Comparison of ENCODE assay signal across 1 cellular context in genomic region chr17:14308965-14309879, GRCh38.
A peak's percentile ranks its signal among the peaks of the same experiment; 100 is the strongest.
TF ChIP-seq lines count a peak whose summit lies in the region.

No MANE protein-coding gene starts in this region.

TF ChIP-seq in HepG2, 621 proteins besides CTCF, POLR2A, EP300 and RAD21 (continued from another document and continues in another):
- no peak for TF ChIP-seq HMGXB3 (CRISPR knock-in tag; IDR thresholded peaks at IDR 0.05; ENCODE audit: borderline replicate concordance)
- no peak for TF ChIP-seq KAT2B (IDR thresholded peaks at IDR 0.05; ENCODE audit: borderline replicate concordance, low read depth, low read length)
- no peak for TF ChIP-seq ZNF24 (IDR thresholded peaks at IDR 0.05)
- TF ChIP-seq PCBP2 (optimal IDR thresholded peaks at IDR 0.05; ENCODE audit: low read depth, low read length, poor library complexity, severe bottlenecking) = no peak
- no peak for TF ChIP-seq ZNF282 (IDR thresholded peaks at IDR 0.05; ENCODE audit: partially characterized antibody)
- TF ChIP-seq SP1 (IDR thresholded peaks at IDR 0.05) = peak; percentile 41; the same call in 1 of the 2 replicates
- TF ChIP-seq SP1 (CRISPR knock-in tag; IDR thresholded peaks at IDR 0.05) = peak; percentile 93
- TF ChIP-seq CREM (IDR thresholded peaks at IDR 0.05) = 0 out of 2 replicates have a peak, but pooled peaks have one; percentile 39
- no peak for TF ChIP-seq CREM (CRISPR knock-in tag; IDR thresholded peaks at IDR 0.05)
- TF ChIP-seq ZNF614 (CRISPR knock-in tag; IDR thresholded peaks at IDR 0.05; ENCODE audit: borderline replicate concordance) = peak; percentile 66; the same call in 1 of the 2 replicates
- no peak for TF ChIP-seq TMF1 (CRISPR knock-in tag; IDR thresholded peaks at IDR 0.05; ENCODE audit: low read depth)
- TF ChIP-seq EED (CRISPR knock-in tag; IDR thresholded peaks at IDR 0.05) = peak; percentile 73; the same call in 1 of the 2 replicates
- no peak for TF ChIP-seq ZNF780A (CRISPR knock-in tag; IDR thresholded peaks at IDR 0.05)
- TF ChIP-seq ZNF550 (CRISPR knock-in tag; IDR thresholded peaks at IDR 0.05; ENCODE audit: borderline replicate concordance) = no peak
- TF ChIP-seq IKZF4 (CRISPR knock-in tag; IDR thresholded peaks at IDR 0.05; ENCODE audit: borderline replicate concordance, low read depth, not compliant biosample characterization) = peak; percentile 85
- TF ChIP-seq KLF15 (CRISPR knock-in tag; IDR thresholded peaks at IDR 0.05; ENCODE audit: borderline replicate concordance) = 0 out of 2 replicates have a peak, but pooled peaks have one; percentile 66
- no peak for TF ChIP-seq TERF1 (CRISPR knock-in tag; IDR thresholded peaks at IDR 0.05)
- TF ChIP-seq HMG20A (CRISPR knock-in tag; IDR thresholded peaks at IDR 0.05; ENCODE audit: borderline replicate concordance) = 0 out of 2 replicates have a peak, but pooled peaks have one; percentile 12
- no peak for TF ChIP-seq JUNB (CRISPR knock-in tag; IDR thresholded peaks at IDR 0.05; ENCODE audit: borderline replicate concordance)
- TF ChIP-seq NFKB2 (CRISPR knock-in tag; IDR thresholded peaks at IDR 0.05; ENCODE audit: borderline replicate concordance) = peak; percentile 83; the same call in 1 of the 2 replicates
- peak; percentile 93 for TF ChIP-seq MXD3 (CRISPR knock-in tag; IDR thresholded peaks at IDR 0.05)
- peak; percentile 89 for TF ChIP-seq TBX2 (CRISPR knock-in tag; IDR thresholded peaks at IDR 0.05; ENCODE audit: borderline replicate concordance)
- no peak for TF ChIP-seq ZNF468 (CRISPR knock-in tag; IDR thresholded peaks at IDR 0.05)
- TF ChIP-seq ZKSCAN1 (IDR thresholded peaks at IDR 0.05; ENCODE audit: low read length) = no peak
- peak; percentile 90 for TF ChIP-seq GABPB1 (CRISPR knock-in tag; IDR thresholded peaks at IDR 0.05)
- no peak for TF ChIP-seq ARID3A (IDR thresholded peaks at IDR 0.05; ENCODE audit: low read depth, low read length)
- no peak for TF ChIP-seq FUBP1 (CRISPR knock-in tag; IDR thresholded peaks at IDR 0.05; ENCODE audit: borderline replicate concordance)
- peak; percentile 79 for TF ChIP-seq TAF1 (CRISPR knock-in tag; IDR thresholded peaks at IDR 0.05)
- no peak for TF ChIP-seq ZFP62 (CRISPR knock-in tag; IDR thresholded peaks at IDR 0.05)
- TF ChIP-seq RARG (CRISPR knock-in tag; IDR thresholded peaks at IDR 0.05; ENCODE audit: low read depth) = no peak
- peak; percentile 49; the same call in 1 of the 2 replicates for TF ChIP-seq AHR (CRISPR knock-in tag; IDR thresholded peaks at IDR 0.05)
- TF ChIP-seq ZFP1 (CRISPR knock-in tag; IDR thresholded peaks at IDR 0.05) = no peak
- TF ChIP-seq CCAR2 (optimal IDR thresholded peaks at IDR 0.05; ENCODE audit: low read depth, low read length) = no peak
- TF ChIP-seq IKZF1 (IDR thresholded peaks at IDR 0.05) = no peak
- TF ChIP-seq NCOA1 (CRISPR knock-in tag; IDR thresholded peaks at IDR 0.05) = peak; percentile 84
- no peak for TF ChIP-seq ZNF773 (CRISPR knock-in tag; IDR thresholded peaks at IDR 0.05; ENCODE audit: borderline replicate concordance)
- TF ChIP-seq, protein P1, sequence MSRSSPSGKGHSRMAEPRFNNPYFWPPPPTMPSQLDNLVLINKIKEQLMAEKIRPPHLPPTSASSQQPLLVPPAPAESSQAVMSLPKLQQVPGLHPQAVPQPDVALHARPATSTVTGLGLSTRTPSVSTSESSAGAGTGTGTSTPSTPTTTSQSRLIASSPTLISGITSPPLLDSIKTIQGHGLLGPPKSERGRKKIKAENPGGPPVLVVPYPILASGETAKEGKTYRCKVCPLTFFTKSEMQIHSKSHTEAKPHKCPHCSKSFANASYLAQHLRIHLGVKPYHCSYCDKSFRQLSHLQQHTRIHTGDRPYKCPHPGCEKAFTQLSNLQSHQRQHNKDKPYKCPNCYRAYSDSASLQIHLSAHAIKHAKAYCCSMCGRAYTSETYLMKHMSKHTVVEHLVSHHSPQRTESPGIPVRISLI (CRISPR knock-in tag; IDR thresholded peaks at IDR 0.05; ENCODE audit: borderline replicate concordance) = no peak
- TF ChIP-seq TCF12 (IDR thresholded peaks at IDR 0.05) = no peak
- TF ChIP-seq TCF12 (CRISPR knock-in tag; IDR thresholded peaks at IDR 0.05) = peak; percentile 48; the same call in 1 of the 2 replicates
- TF ChIP-seq THAP9 (CRISPR knock-in tag; IDR thresholded peaks at IDR 0.05; ENCODE audit: borderline replicate concordance) = peak; percentile 81; the same call in 1 of the 2 replicates
- no peak for TF ChIP-seq ZNF570 (CRISPR knock-in tag; IDR thresholded peaks at IDR 0.05; ENCODE audit: borderline replicate concordance)
- TF ChIP-seq, protein P2, sequence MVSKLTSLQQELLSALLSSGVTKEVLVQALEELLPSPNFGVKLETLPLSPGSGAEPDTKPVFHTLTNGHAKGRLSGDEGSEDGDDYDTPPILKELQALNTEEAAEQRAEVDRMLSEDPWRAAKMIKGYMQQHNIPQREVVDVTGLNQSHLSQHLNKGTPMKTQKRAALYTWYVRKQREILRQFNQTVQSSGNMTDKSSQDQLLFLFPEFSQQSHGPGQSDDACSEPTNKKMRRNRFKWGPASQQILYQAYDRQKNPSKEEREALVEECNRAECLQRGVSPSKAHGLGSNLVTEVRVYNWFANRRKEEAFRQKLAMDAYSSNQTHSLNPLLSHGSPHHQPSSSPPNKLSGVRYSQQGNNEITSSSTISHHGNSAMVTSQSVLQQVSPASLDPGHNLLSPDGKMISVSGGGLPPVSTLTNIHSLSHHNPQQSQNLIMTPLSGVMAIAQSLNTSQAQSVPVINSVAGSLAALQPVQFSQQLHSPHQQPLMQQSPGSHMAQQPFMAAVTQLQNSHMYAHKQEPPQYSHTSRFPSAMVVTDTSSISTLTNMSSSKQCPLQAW (CRISPR knock-in tag; IDR thresholded peaks at IDR 0.05) = no peak; the same call in none of the 2 replicates
- TF ChIP-seq ATF1 (CRISPR knock-in tag; IDR thresholded peaks at IDR 0.05) = no peak
- 0 out of 2 replicates have a peak, but pooled peaks have one; percentile 72 for TF ChIP-seq ZNF256 (CRISPR knock-in tag; conservative IDR thresholded peaks at IDR 0.05)
- no peak for TF ChIP-seq SCMH1 (CRISPR knock-in tag; IDR thresholded peaks at IDR 0.05; ENCODE audit: borderline replicate concordance)
- no peak for TF ChIP-seq AFF4 (CRISPR knock-in tag; IDR thresholded peaks at IDR 0.05)
- peak; percentile 79 for TF ChIP-seq ZNF883 (CRISPR knock-in tag; IDR thresholded peaks at IDR 0.05; ENCODE audit: not compliant biosample characterization)
